9 cellular contexts compared by ENCODE assay signal in genomic region chr5:152532714-152533113, GRCh38.
DNase-seq lines count a peak whose midpoint lies in the region; ATAC-seq, FAIRE-seq and TF ChIP-seq lines count a peak whose summit lies in the region.
"Had no signal": no experiment of that assay in that cellular context is flagged by ENCODE, and none has a peak within 500 bp of the region (broad histone marks: within the 10 kb centered on the region; RNA-seq: fewer than 3 reads in every experiment).

No MANE protein-coding gene starts in this region.

- no peak overlapping the region for H3K27ac Mint-ChIP-seq in CD4-positive, alpha-beta T cell

- intact Hi-C loops in adrenal gland (cut with DNase I): loop anchor here in 1 of 2 donors (5.0 kb wide), 1 partner anchor 1435 kb away; no protein-coding TSS in a partner anchor
- intact Hi-C loops in CD4-positive, alpha-beta T cell (cut with DNase I, micrococcal nuclease): loop anchor here in 1 of 2 experiments (5.0 kb wide), 1 partner anchor 1430 kb away; no protein-coding TSS in a partner anchor

- no peaks in the 10 kb centered on the region for H3K4me1 ChIP-seq in adrenal gland (replicated peaks in 1 of 2)

- no peaks in the 10 kb centered on the region for H3K27me3 Mint-ChIP-seq in CD4-positive, alpha-beta T cell
- H3K27me3 Mint-ChIP-seq: central memory CD8-positive, alpha-beta T cell had no signal

- TF ChIP-seq POLR2A in adrenal gland (IDR thresholded peaks at IDR 0.05): no peak

- H3K4me1 Mint-ChIP-seq in CD4-positive, alpha-beta T cell (ENCODE audit: low read depth): peaks cover under 1% of the 10 kb centered on the region
- H3K4me1 Mint-ChIP-seq: central memory CD8-positive, alpha-beta T cell had no signal

- peak; percentile 96 for FAIRE-seq in A204.1 (lab: Jason Lieb, UNC)
- FAIRE-seq in urothelium cell line (lab: Jason Lieb, UNC): no peak

- H3K4me3 ChIP-seq in adrenal gland: no peak overlapping the region

- POLR2A ChIA-PET in CD4-positive, alpha-beta T cell (lab: Charles Lee): no interaction called here

- no peaks in the 10 kb centered on the region for H3K36me3 ChIP-seq in adrenal gland (replicated peaks in 1 of 2)

- no peaks in the 10 kb centered on the region for H3K36me3 Mint-ChIP-seq in CD4-positive, alpha-beta T cell (ENCODE audit: low read depth)

- DNase-seq in GM10266 (ENCODE audit: extremely low spot score): peak; percentile 15
- peak; percentile 31 for DNase-seq in NCI-H1436 treated with DMSO at 0.1 percent for 48 hours (lab: John Stamatoyannopoulos, UW)
- DNase-seq in adrenal gland: no peak
- DNase-seq in iPS-NIHi7 (ENCODE audit: extremely low spot score): peak; percentile 44
- DNase-seq in urothelium cell line (ENCODE audit: low spot score): peak; percentile 40
- DNase-seq in activated T-cell treated with anti-CD3 and anti-CD28 coated beads, Interleukin-2, amount 50 U/mL, for 48 hours: no peak
- DNase-seq in CD4-positive, alpha-beta T cell: no peak

- no peaks in the 10 kb centered on the region for H3K9me3 ChIP-seq in adrenal gland (replicated peaks in 1 of 3)
- H3K9me3 ChIP-seq in CD4-positive, alpha-beta T cell (ENCODE audit: control insufficient read depth, low read length): no peaks in the 10 kb centered on the region

- no peaks in the 10 kb centered on the region for H3K27me3 ChIP-seq in adrenal gland
- no peaks in the 10 kb centered on the region for H3K27me3 ChIP-seq in CD4-positive, alpha-beta T cell (ENCODE audit: control insufficient read depth, insufficient read depth, low read length)

- peak; percentile 51 for TF ChIP-seq CTCF in GM10266 (IDR thresholded peaks at IDR 0.05; ENCODE audit: control insufficient read depth, insufficient read depth, low read depth, missing control alignments)
- peak; percentile 28 to 67 (median 52) for TF ChIP-seq CTCF in adrenal gland (IDR thresholded peaks at IDR 0.05)
- no peak for TF ChIP-seq CTCF in CD4-positive, alpha-beta T cell (IDR thresholded peaks at IDR 0.05)

- CTCF ChIA-PET in CD4-positive, alpha-beta T cell (lab: Charles Lee): interaction anchor here (1.0 kb wide), 1 partner anchor 1432 kb away, joined by 3 read pairs; no protein-coding TSS in a partner anchor

- no peak overlapping the region for H3K27ac ChIP-seq in adrenal gland
- H3K27ac ChIP-seq in CD4-positive, alpha-beta T cell (ENCODE audit: low read depth, low read length): no peak overlapping the region

- WGBS in adrenal gland, 4 donors: 30 to 37% (median 33%) methylated on average over 2 of the region's 2 CpGs

- no peaks in the 10 kb centered on the region for H3K9me3 Mint-ChIP-seq in CD4-positive, alpha-beta T cell
- H3K9me3 Mint-ChIP-seq: central memory CD8-positive, alpha-beta T cell had no signal

- H3K4me3 Mint-ChIP-seq in CD4-positive, alpha-beta T cell: no peak overlapping the region
- H3K4me3 Mint-ChIP-seq: central memory CD8-positive, alpha-beta T cell had no signal

- ATAC-seq in CD4-positive, alpha-beta T cell (ENCODE audit: poor library complexity): no peak

Comparison
In these comparisons a context has a peak if more than half of its experiments do, and no peak if none do; other contexts are left out.
1. DNase-seq: peak in GM10266 (single experiment), NCI-H1436 treated with DMSO at 0.1 percent for 48 hours (single experiment), iPS-NIHi7 (single experiment) and urothelium cell line (single experiment); none in adrenal gland (0 of 7), activated T-cell treated with anti-CD3 and anti-CD28 coated beads, Interleukin-2, amount 50 U/mL, for 48 hours (0 of 2) and CD4-positive, alpha-beta T cell (0 of 10).